ENCODE assay signal across 19 cellular contexts in genomic region chr7:100109521-100110163, GRCh38. TPM values are rescaled to one million over a fixed set of nuclear protein-coding genes. Genes with fewer than 3 reads are reported as not detected.
A peak's percentile ranks its signal among the peaks of the same experiment; 100 is the strongest.
DNase-seq lines count a peak whose midpoint lies in the region; ATAC-seq, FAIRE-seq and TF ChIP-seq lines count a peak whose summit lies in the region.
"Had no signal": no experiment of that assay in that cellular context is flagged by ENCODE, and none has a peak within 500 bp of the region (broad histone marks: within the 10 kb centered on the region; RNA-seq: fewer than 3 reads in every experiment).

No MANE protein-coding gene starts in this region.

- H3K27me3 ChIP-seq in HepG2 (ENCODE audit: control insufficient read depth in 1 of 2, insufficient read depth in 2 of 2, low read length in 2 of 2) (no peaks in the 10 kb centered on the region), right lobe of liver (no peaks in the 10 kb centered on the region), bronchial epithelial cell (ENCODE audit: control insufficient read depth, insufficient read depth, low read length) (no peaks in the 10 kb centered on the region)
- H3K27me3 ChIP-seq: uterus had no signal

- intact Hi-C loops in HepG2 (cut with micrococcal nuclease; ENCODE audit: unreplicated experiment): no loop called here
- intact Hi-C loops in right lobe of liver (cut with DNase I): no loop called here

- no peaks in the 10 kb centered on the region for H4K20me1 ChIP-seq in HepG2 (ENCODE audit: insufficient read depth, low read length)

- TF ChIP-seq RAD21 in HepG2 (CRISPR knock-in tag; IDR thresholded peaks at IDR 0.05): no peak

- TF ChIP-seq POLR2A in HepG2 (IDR thresholded peaks at IDR 0.05; ENCODE audit: insufficient read depth in 1 of 2, low read depth in 2 of 2, low read length in 2 of 2) (no peak), right lobe of liver (IDR thresholded peaks at IDR 0.05) (no peak)

- TF ChIP-seq CTCF in HepG2 (CRISPR knock-in tag; IDR thresholded peaks at IDR 0.05) (peak; percentile 38), right lobe of liver (IDR thresholded peaks at IDR 0.05) (no peak), bronchial epithelial cell (IDR thresholded peaks at IDR 0.05; ENCODE audit: insufficient read depth, low read length, severe bottlenecking) (no peak)

- H3K79me2 ChIP-seq in HepG2 (ENCODE audit: insufficient read depth, low read length): no peaks in the 10 kb centered on the region

- DNase-seq in HepG2 (ENCODE audit: low spot score) (no peak), right lobe of liver (no peak), bronchial epithelial cell (ENCODE audit: low read depth) (no peak), urothelium cell line (ENCODE audit: low spot score) (no peak), NCI-H510A (lab: John Stamatoyannopoulos, UW) (no peak)
- DNase-seq: activated CD4-positive, CD25-positive, alpha-beta regulatory T cell; activated CD8-positive, alpha-beta memory T cell treated with anti-CD3 and anti-CD28 coated beads for 24 hours; CD8-positive, alpha-beta T cell; foreskin melanocyte; left ventricle myocardium inferior; mucosa of descending colon; NCI-H1105 treated with DMSO at 0.1 percent for 48 hours; NCI-H2171 treated with DMSO at 0.1 percent for 48 hours; nucleus accumbens; stimulated activated CD4-positive, alpha-beta T cell treated with anti-CD3 and anti-CD28 coated beads, Interleukin-1b, Interleukin-23, amount 100 ng/mL, for 48 hours; uterus had no signal

- H3K9me3 ChIP-seq in HepG2 (ENCODE audit: low read length) (no peaks in the 10 kb centered on the region), right lobe of liver (no peaks in the 10 kb centered on the region)
- H3K9me3 ChIP-seq: left ventricle myocardium inferior, mucosa of descending colon, uterus had no signal

- POLR2A ChIA-PET in HepG2 (lab: Yijun Ruan, JAX): no interaction called here

- H3K36me3 ChIP-seq in HepG2 (replicated peaks in 1 of 2; ENCODE audit: control insufficient read depth in 1 of 2, insufficient read depth in 2 of 2, low read length in 2 of 2): peaks cover 10 to 36% of the 10 kb centered on the region in 2 experiments; a peak in 4 of 5 replicates
- H3K36me3 ChIP-seq in right lobe of liver: peaks cover 0 to 29% (median 5%) of the 10 kb centered on the region in 4 donors
- peaks cover 36% of the 10 kb centered on the region for H3K36me3 ChIP-seq in bronchial epithelial cell (ENCODE audit: control insufficient read depth, insufficient read depth, low read length)
- H3K36me3 ChIP-seq: uterus had no signal

- CTCF ChIA-PET in HepG2 (lab: Yijun Ruan, JAX; ENCODE audit: low intra/inter-chr PET ratio, low total read pairs): interaction anchor here (1.7 kb wide), 1 partner anchor 21 kb away, joined by 5 read pairs; no protein-coding TSS in a partner anchor

- no peak overlapping the region for H3K27ac ChIP-seq in HepG2 (ENCODE audit: extremely low read length, insufficient read depth, low read length)
- H3K27ac ChIP-seq in right lobe of liver: no peak overlapping the region
- H3K27ac ChIP-seq: left ventricle myocardium inferior, uterus had no signal

- H3K4me2 ChIP-seq in HepG2 (ENCODE audit: low read depth, low read length): no peak overlapping the region

- peak; percentile 74 for ATAC-seq in HepG2
- ATAC-seq in right lobe of liver: no peak
- ATAC-seq in GM18870 (IDR thresholded peaks at IDR 0.05; ENCODE audit: unreplicated experiment): no peak
- ATAC-seq: CD8-positive, alpha-beta T cell; mucosa of descending colon; sciatic nerve had no signal

- FAIRE-seq in HepG2 (lab: Jason Lieb, UNC): no peak
- FAIRE-seq in bronchial epithelial cell (lab: Jason Lieb, UNC): peak; percentile 32
- peak; percentile 73 for FAIRE-seq in urothelium cell line (lab: Jason Lieb, UNC)
- FAIRE-seq: A204.1 had no signal

- WGBS in HepG2 (ENCODE audit: low lambda C conversion rate): 79% methylated on average over 7 of the region's 12 CpGs
- WGBS in right lobe of liver (ENCODE audit: insufficient coverage, low coverage, low lambda C conversion rate, missing lambda C conversion rate): 83% methylated on average over 6 of the region's 12 CpGs

- H3K4me3 ChIP-seq in HepG2 (replicated peaks in 1 of 3; ENCODE audit: insufficient read depth in 1 of 3, low read depth in 2 of 3, low read length in 3 of 3) (no peak overlapping the region), right lobe of liver (no peak overlapping the region), bronchial epithelial cell (ENCODE audit: low read depth, low read length) (no peak overlapping the region)
- H3K4me3 ChIP-seq: left ventricle myocardium inferior, mucosa of descending colon, uterus had no signal

- BruUV-seq in HepG2 (replicated peaks; lab: Mats Ljungman, UMichigan): no TSS peak

- no peak overlapping the region for H2AFZ ChIP-seq in HepG2 (ENCODE audit: low read length)

- in situ Hi-C loops in HepG2 (cut with HindIII; ENCODE audit: extremely low pct_ligation_motif_present, low pct_unique_long_range_greater_than_20kb): no loop called here

- H3K9ac ChIP-seq in HepG2 (ENCODE audit: insufficient read depth, low read depth, low read length): no peak overlapping the region

- H3K4me1 ChIP-seq in HepG2 (ENCODE audit: insufficient read depth, low read length) (peaks cover 22% of the 10 kb centered on the region), right lobe of liver (no peaks in the 10 kb centered on the region)
- H3K4me1 ChIP-seq: left ventricle myocardium inferior, uterus had no signal

- TF ChIP-seq EP300 in HepG2 (IDR thresholded peaks at IDR 0.05; ENCODE audit: low read depth in 2 of 2, low read length in 2 of 2) (no peak), HepG2 (CRISPR knock-in tag; IDR thresholded peaks at IDR 0.05; ENCODE audit: borderline replicate concordance) (no peak)

RNA-seq across cellular contexts. Expression of gene AP4M1, which starts 8.2 kb away (rescaled TPM):
- total RNA-seq in HepG2 (2016; rRNA removed; fragmentation: Illumina TruSeq; extraction: Trizol): 8.2 and 9.7 TPM in 2 replicates
- total RNA-seq in HepG2 (2016; cell fraction: cytosol; rRNA removed; fragmentation: Illumina TruSeq; extraction: Trizol; ENCODE audit: low read depth): 4.1 and 5.3 TPM in 2 replicates
- total RNA-seq in HepG2 (2016; cell fraction: insoluble cytoplasmic fraction; rRNA removed; fragmentation: Illumina TruSeq; extraction: Trizol): 7.7 and 10.0 TPM in 2 replicates
- 5.6 and 6.2 TPM in 2 replicates for total RNA-seq in HepG2 (2016; cell fraction: membrane; rRNA removed; fragmentation: Illumina TruSeq; extraction: Trizol)
- 5.9 and 11.5 TPM in 2 replicates for total RNA-seq in HepG2 (2016; cell fraction: nucleus; rRNA removed; fragmentation: Illumina TruSeq; extraction: Trizol)
- 6.0 and 6.3 TPM in 2 replicates for polyA plus RNA-seq in HepG2 (2011; rRNA removed)
- 3.9 and 4.9 TPM in 2 replicates for polyA plus RNA-seq in HepG2 (2011; cell fraction: cytosol; rRNA removed)
- polyA plus RNA-seq in HepG2 (2011; cell fraction: nucleus; rRNA removed): 11.1 and 15.0 TPM in 2 replicates
- polyA plus RNA-seq in HepG2 (2012): 4.9 and 5.0 TPM in 2 replicates
- 2.8 and 2.9 TPM in 2 replicates for polyA plus RNA-seq in HepG2 (2016; cell fraction: cytosol; fragmentation: Illumina TruSeq; extraction: Trizol; ENCODE audit: low read depth)
- 5.9 and 7.7 TPM in 2 replicates for polyA plus RNA-seq in HepG2 (2016; cell fraction: insoluble cytoplasmic fraction; fragmentation: Illumina TruSeq; extraction: Trizol; ENCODE audit: low read depth)
- polyA plus RNA-seq in HepG2 (2016; cell fraction: membrane; fragmentation: Illumina TruSeq; extraction: Trizol; ENCODE audit: low read depth): 3.9 and 4.1 TPM in 2 replicates
- polyA plus RNA-seq in HepG2 (2016; cell fraction: nucleus; fragmentation: Illumina TruSeq; extraction: Trizol; ENCODE audit: insufficient read depth, low read depth): 13.0 and 18.6 TPM in 2 replicates
- polyA minus RNA-seq in HepG2 (2011; rRNA and poly(A)+ RNA removed; ENCODE audit: low replicate concordance): 10.8 and 17.7 TPM in 2 replicates
- polyA minus RNA-seq in HepG2 (2011; cell fraction: cytosol; rRNA and poly(A)+ RNA removed): 3.0 and 5.2 TPM in 2 replicates
- polyA minus RNA-seq in HepG2 (2011; cell fraction: nucleus; rRNA and poly(A)+ RNA removed): 6.7 and 7.2 TPM in 2 replicates
- 1 to 10 TPM; 2.7 to 7.3 (median 4.3) TPM for total RNA-seq in right lobe of liver
- 13.3 and 22.6 TPM in 2 replicates for total RNA-seq in bronchial epithelial cell

RNA-seq across cellular contexts. Expression of gene MCM7, which starts 8.4 kb away (rescaled TPM):
- total RNA-seq in HepG2 (2016; rRNA removed; fragmentation: Illumina TruSeq; extraction: Trizol) (214 and 229 TPM in 2 replicates), right lobe of liver (10 to 100 TPM; 12.6 to 25.9 (median 20.8) TPM), bronchial epithelial cell (15.9 and 46.1 TPM in 2 replicates)
- 19.3 and 25.3 TPM in 2 replicates for total RNA-seq in HepG2 (2016; cell fraction: cytosol; rRNA removed; fragmentation: Illumina TruSeq; extraction: Trizol; ENCODE audit: low read depth)
- 222 and 231 TPM in 2 replicates for total RNA-seq in HepG2 (2016; cell fraction: insoluble cytoplasmic fraction; rRNA removed; fragmentation: Illumina TruSeq; extraction: Trizol)
- total RNA-seq in HepG2 (2016; cell fraction: membrane; rRNA removed; fragmentation: Illumina TruSeq; extraction: Trizol): 36.3 and 40.6 TPM in 2 replicates
- 158 and 170 TPM in 2 replicates for total RNA-seq in HepG2 (2016; cell fraction: nucleus; rRNA removed; fragmentation: Illumina TruSeq; extraction: Trizol)
- 74.6 and 84.5 TPM in 2 replicates for polyA plus RNA-seq in HepG2 (2011; rRNA removed)
- 43.5 and 88.2 TPM in 2 replicates for polyA plus RNA-seq in HepG2 (2011; cell fraction: cytosol; rRNA removed)
- polyA plus RNA-seq in HepG2 (2011; cell fraction: nucleus; rRNA removed): 179 and 250 TPM in 2 replicates
- polyA plus RNA-seq in HepG2 (2012): 55.3 and 79.0 TPM in 2 replicates
- polyA plus RNA-seq in HepG2 (2016; cell fraction: cytosol; fragmentation: Illumina TruSeq; extraction: Trizol; ENCODE audit: low read depth): 13.7 and 15.9 TPM in 2 replicates
- polyA plus RNA-seq in HepG2 (2016; cell fraction: insoluble cytoplasmic fraction; fragmentation: Illumina TruSeq; extraction: Trizol; ENCODE audit: low read depth): 184 and 192 TPM in 2 replicates
- 21.2 and 24.5 TPM in 2 replicates for polyA plus RNA-seq in HepG2 (2016; cell fraction: membrane; fragmentation: Illumina TruSeq; extraction: Trizol; ENCODE audit: low read depth)
- 208 and 214 TPM in 2 replicates for polyA plus RNA-seq in HepG2 (2016; cell fraction: nucleus; fragmentation: Illumina TruSeq; extraction: Trizol; ENCODE audit: insufficient read depth, low read depth)
- 187 and 581 TPM in 2 replicates for polyA minus RNA-seq in HepG2 (2011; rRNA and poly(A)+ RNA removed; ENCODE audit: low replicate concordance)
- polyA minus RNA-seq in HepG2 (2011; cell fraction: cytosol; rRNA and poly(A)+ RNA removed): 44.7 and 74.8 TPM in 2 replicates
- 108 and 139 TPM in 2 replicates for polyA minus RNA-seq in HepG2 (2011; cell fraction: nucleus; rRNA and poly(A)+ RNA removed)

RNA-seq across cellular contexts. Expression of gene TAF6, which starts 9.5 kb away (rescaled TPM):
- total RNA-seq in HepG2 (2016; rRNA removed; fragmentation: Illumina TruSeq; extraction: Trizol) (18.8 and 25.6 TPM in 2 replicates), right lobe of liver (10 to 100 TPM; 11.1 to 27.2 (median 15.8) TPM), bronchial epithelial cell (16.9 and 22.9 TPM in 2 replicates)
- 10.3 and 12.6 TPM in 2 replicates for total RNA-seq in HepG2 (2016; cell fraction: cytosol; rRNA removed; fragmentation: Illumina TruSeq; extraction: Trizol; ENCODE audit: low read depth)
- 20.6 and 21.5 TPM in 2 replicates for total RNA-seq in HepG2 (2016; cell fraction: insoluble cytoplasmic fraction; rRNA removed; fragmentation: Illumina TruSeq; extraction: Trizol)
- total RNA-seq in HepG2 (2016; cell fraction: membrane; rRNA removed; fragmentation: Illumina TruSeq; extraction: Trizol): 29.7 and 31.8 TPM in 2 replicates
- total RNA-seq in HepG2 (2016; cell fraction: nucleus; rRNA removed; fragmentation: Illumina TruSeq; extraction: Trizol): 16.2 and 20.2 TPM in 2 replicates
- 12.6 and 12.9 TPM in 2 replicates for polyA plus RNA-seq in HepG2 (2011; rRNA removed)
- polyA plus RNA-seq in HepG2 (2011; cell fraction: cytosol; rRNA removed): 4.9 and 5.4 TPM in 2 replicates
- 49.7 and 70.9 TPM in 2 replicates for polyA plus RNA-seq in HepG2 (2011; cell fraction: nucleus; rRNA removed)
- 22.2 and 26.8 TPM in 2 replicates for polyA plus RNA-seq in HepG2 (2012)
- polyA plus RNA-seq in HepG2 (2016; cell fraction: cytosol; fragmentation: Illumina TruSeq; extraction: Trizol; ENCODE audit: low read depth): 18.6 and 20.9 TPM in 2 replicates
- polyA plus RNA-seq in HepG2 (2016; cell fraction: insoluble cytoplasmic fraction; fragmentation: Illumina TruSeq; extraction: Trizol; ENCODE audit: low read depth): 23.4 and 30.6 TPM in 2 replicates
- polyA plus RNA-seq in HepG2 (2016; cell fraction: membrane; fragmentation: Illumina TruSeq; extraction: Trizol; ENCODE audit: low read depth): 31.0 and 34.8 TPM in 2 replicates
- 52.2 and 63.1 TPM in 2 replicates for polyA plus RNA-seq in HepG2 (2016; cell fraction: nucleus; fragmentation: Illumina TruSeq; extraction: Trizol; ENCODE audit: insufficient read depth, low read depth)
- 16.7 and 22.7 TPM in 2 replicates for polyA minus RNA-seq in HepG2 (2011; rRNA and poly(A)+ RNA removed; ENCODE audit: low replicate concordance)
- 9.8 and 11.7 TPM in 2 replicates for polyA minus RNA-seq in HepG2 (2011; cell fraction: cytosol; rRNA and poly(A)+ RNA removed)
- polyA minus RNA-seq in HepG2 (2011; cell fraction: nucleus; rRNA and poly(A)+ RNA removed): 7.0 and 15.4 TPM in 2 replicates

RNA-seq across cellular contexts. Expression of gene CNPY4, which starts 9.8 kb away (rescaled TPM):
- total RNA-seq in HepG2 (2016; rRNA removed; fragmentation: Illumina TruSeq; extraction: Trizol) (5.4 and 12.7 TPM in 2 replicates), right lobe of liver (1 to 10 TPM; 2.9 to 4.9 (median 3.9) TPM), bronchial epithelial cell (2.4 and 2.9 TPM in 2 replicates)
- 0.97 and 1.9 TPM in 2 replicates for total RNA-seq in HepG2 (2016; cell fraction: cytosol; rRNA removed; fragmentation: Illumina TruSeq; extraction: Trizol; ENCODE audit: low read depth)
- 6.7 and 13.9 TPM in 2 replicates for total RNA-seq in HepG2 (2016; cell fraction: insoluble cytoplasmic fraction; rRNA removed; fragmentation: Illumina TruSeq; extraction: Trizol)
- total RNA-seq in HepG2 (2016; cell fraction: membrane; rRNA removed; fragmentation: Illumina TruSeq; extraction: Trizol): 3.1 and 3.2 TPM in 2 replicates
- 8.0 and 11.2 TPM in 2 replicates for total RNA-seq in HepG2 (2016; cell fraction: nucleus; rRNA removed; fragmentation: Illumina TruSeq; extraction: Trizol)
- 6.2 TPM in 2 replicates for polyA plus RNA-seq in HepG2 (2011; rRNA removed)
- 5.3 and 5.6 TPM in 2 replicates for polyA plus RNA-seq in HepG2 (2011; cell fraction: cytosol; rRNA removed)
- 4.8 TPM in 2 replicates for polyA plus RNA-seq in HepG2 (2011; cell fraction: nucleus; rRNA removed)
- polyA plus RNA-seq in HepG2 (2012): 5.4 and 6.0 TPM in 2 replicates
- 1.0 and 1.3 TPM in 2 replicates for polyA plus RNA-seq in HepG2 (2016; cell fraction: cytosol; fragmentation: Illumina TruSeq; extraction: Trizol; ENCODE audit: low read depth)
- 6.6 and 7.8 TPM in 2 replicates for polyA plus RNA-seq in HepG2 (2016; cell fraction: insoluble cytoplasmic fraction; fragmentation: Illumina TruSeq; extraction: Trizol; ENCODE audit: low read depth)
- polyA plus RNA-seq in HepG2 (2016; cell fraction: membrane; fragmentation: Illumina TruSeq; extraction: Trizol; ENCODE audit: low read depth): 1.5 and 2.5 TPM in 2 replicates
- 19.4 and 20.6 TPM in 2 replicates for polyA plus RNA-seq in HepG2 (2016; cell fraction: nucleus; fragmentation: Illumina TruSeq; extraction: Trizol; ENCODE audit: insufficient read depth, low read depth)
- polyA minus RNA-seq in HepG2 (2011; rRNA and poly(A)+ RNA removed; ENCODE audit: low replicate concordance): 2.5 and 12.7 TPM in 2 replicates
- 1.2 and 1.9 TPM in 2 replicates for polyA minus RNA-seq in HepG2 (2011; cell fraction: cytosol; rRNA and poly(A)+ RNA removed)
- polyA minus RNA-seq in HepG2 (2011; cell fraction: nucleus; rRNA and poly(A)+ RNA removed): 2.9 and 3.5 TPM in 2 replicates

RNA-seq across cellular contexts. Expression of gene MBLAC1, which starts 17.1 kb away (rescaled TPM):
- total RNA-seq in HepG2 (2016; rRNA removed; fragmentation: Illumina TruSeq; extraction: Trizol): 1.8 and 2.1 TPM in 2 replicates
- total RNA-seq in HepG2 (2016; cell fraction: cytosol; rRNA removed; fragmentation: Illumina TruSeq; extraction: Trizol; ENCODE audit: low read depth): 0.71 and 0.88 TPM in 2 replicates
- total RNA-seq in HepG2 (2016; cell fraction: insoluble cytoplasmic fraction; rRNA removed; fragmentation: Illumina TruSeq; extraction: Trizol): 1.5 and 2.1 TPM in 2 replicates
- 1.2 and 1.3 TPM in 2 replicates for total RNA-seq in HepG2 (2016; cell fraction: membrane; rRNA removed; fragmentation: Illumina TruSeq; extraction: Trizol)
- 0.84 and 1.3 TPM in 2 replicates for total RNA-seq in HepG2 (2016; cell fraction: nucleus; rRNA removed; fragmentation: Illumina TruSeq; extraction: Trizol)
- 0.79 and 0.88 TPM in 2 replicates for polyA plus RNA-seq in HepG2 (2011; rRNA removed)
- polyA plus RNA-seq in HepG2 (2011; cell fraction: cytosol; rRNA removed): 1.3 and 2.1 TPM in 2 replicates
- 1.5 and 1.9 TPM in 2 replicates for polyA plus RNA-seq in HepG2 (2011; cell fraction: nucleus; rRNA removed)
- polyA plus RNA-seq in HepG2 (2012): 0.91 and 1.1 TPM in 2 replicates
- 0.66 and 1.1 TPM in 2 replicates for polyA plus RNA-seq in HepG2 (2016; cell fraction: cytosol; fragmentation: Illumina TruSeq; extraction: Trizol; ENCODE audit: low read depth)
- polyA plus RNA-seq in HepG2 (2016; cell fraction: insoluble cytoplasmic fraction; fragmentation: Illumina TruSeq; extraction: Trizol; ENCODE audit: low read depth): 1.7 and 1.9 TPM in 2 replicates
- polyA plus RNA-seq in HepG2 (2016; cell fraction: membrane; fragmentation: Illumina TruSeq; extraction: Trizol; ENCODE audit: low read depth): 0.77 and 1.1 TPM in 2 replicates
- 1.5 TPM in 2 replicates for polyA plus RNA-seq in HepG2 (2016; cell fraction: nucleus; fragmentation: Illumina TruSeq; extraction: Trizol; ENCODE audit: insufficient read depth, low read depth)
- 0.58 and 0.65 TPM in 2 replicates for polyA minus RNA-seq in HepG2 (2011; rRNA and poly(A)+ RNA removed; ENCODE audit: low replicate concordance)
- 0.70 TPM in 1 of 2 replicates, not detected in the other for polyA minus RNA-seq in HepG2 (2011; cell fraction: cytosol; rRNA and poly(A)+ RNA removed)
- 1.4 and 1.7 TPM in 2 replicates for polyA minus RNA-seq in HepG2 (2011; cell fraction: nucleus; rRNA and poly(A)+ RNA removed)
- 1 to 10 TPM in 3 of 6 experiments, under 1 TPM in 3; 0.35 to 2.7 (median 1.1) TPM for total RNA-seq in right lobe of liver
- total RNA-seq in bronchial epithelial cell: 1.2 and 1.6 TPM in 2 replicates
